ENCODE assay signal across 8 cellular contexts in the genomic region with DNA sequence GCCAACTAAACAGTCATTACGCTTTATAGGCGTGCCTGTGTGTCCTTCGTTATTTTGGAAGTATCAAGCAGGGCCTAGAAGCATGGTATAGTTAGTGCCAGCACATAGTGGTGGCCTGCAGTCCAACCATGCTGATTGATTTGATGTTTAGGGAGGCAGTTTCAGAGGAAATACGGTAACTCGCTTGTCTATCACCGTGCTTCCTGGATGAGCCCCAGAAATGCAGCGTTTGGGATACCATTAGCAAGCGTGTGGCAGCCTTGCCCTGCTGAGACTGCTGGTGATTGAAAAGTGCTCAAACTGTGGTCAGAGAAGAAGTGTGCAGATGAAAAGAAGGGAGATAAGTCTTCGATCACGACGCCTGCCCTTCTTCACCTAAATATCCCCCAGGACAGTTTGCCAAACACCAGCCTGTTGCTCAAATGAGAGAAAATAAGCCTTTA.
DNase-seq lines count a peak whose midpoint lies in the region; ATAC-seq, FAIRE-seq and TF ChIP-seq lines count a peak whose summit lies in the region.

No MANE protein-coding gene starts in this region.

- TF ChIP-seq POLR2A in HepG2 (IDR thresholded peaks at IDR 0.05; ENCODE audit: insufficient read depth in 1 of 2, low read depth in 2 of 2, low read length in 2 of 2): no peak
- TF ChIP-seq POLR2A in thyroid gland (IDR thresholded peaks at IDR 0.05): no peak
- TF ChIP-seq POLR2A in H54 (IDR thresholded peaks at IDR 0.05; ENCODE audit: low read depth, low read length): no peak

- H3K4me3 ChIP-seq in bronchial epithelial cell (ENCODE audit: low read depth, low read length): no peak overlapping the region
- peak overlapping the region; percentile 26 to 63 (median 31) for H3K4me3 ChIP-seq in HepG2 (replicated peaks in 1 of 3; ENCODE audit: insufficient read depth in 1 of 3, low read depth in 2 of 3, low read length in 3 of 3)
- peak overlapping the region in 1 of 3 donors; percentile 18 for H3K4me3 ChIP-seq in thyroid gland (replicated peaks in 1 of 3)

- TF ChIP-seq EP300 in HepG2 (IDR thresholded peaks at IDR 0.05; ENCODE audit: low read depth in 2 of 2, low read length in 2 of 2) (no peak), HepG2 (CRISPR knock-in tag; IDR thresholded peaks at IDR 0.05; ENCODE audit: borderline replicate concordance) (no peak)

- CTCF ChIA-PET in HepG2 (lab: Yijun Ruan, JAX; ENCODE audit: low intra/inter-chr PET ratio, low total read pairs): no interaction called here

- H2AFZ ChIP-seq in HepG2 (ENCODE audit: low read length): peak overlapping the region; percentile 33

- TF ChIP-seq CTCF in bronchial epithelial cell (IDR thresholded peaks at IDR 0.05; ENCODE audit: insufficient read depth, low read length, severe bottlenecking) (no peak), HepG2 (CRISPR knock-in tag; IDR thresholded peaks at IDR 0.05) (0 out of 2 replicates have a peak, but pooled peaks have one; percentile 1), thyroid gland (IDR thresholded peaks at IDR 0.05) (no peak)

- ATAC-seq in GM21390 (IDR thresholded peaks at IDR 0.05; ENCODE audit: unreplicated experiment) (peak; percentile 49), HepG2 (peak; percentile 84), GM21576 (IDR thresholded peaks at IDR 0.05; ENCODE audit: unreplicated experiment) (no peak)

- no peaks in the 10 kb centered on the region for H3K36me3 ChIP-seq in bronchial epithelial cell (ENCODE audit: control insufficient read depth, insufficient read depth, low read length)
- H3K36me3 ChIP-seq in HepG2 (replicated peaks in 1 of 2; ENCODE audit: control insufficient read depth in 1 of 2, insufficient read depth in 2 of 2, low read length in 2 of 2): no peaks in the 10 kb centered on the region
- no peaks in the 10 kb centered on the region for H3K36me3 ChIP-seq in thyroid gland

- H3K27ac ChIP-seq in HepG2 (ENCODE audit: extremely low read length, insufficient read depth, low read length): no peak overlapping the region
- H3K27ac ChIP-seq in thyroid gland: no peak overlapping the region

- intact Hi-C loops in HepG2 (cut with micrococcal nuclease; ENCODE audit: unreplicated experiment): loop anchor here (1.0 to 10.0 kb wide), 3 partner anchors 201 to 891 kb away; no protein-coding TSS in a partner anchor
- intact Hi-C loops in thyroid gland (cut with DNase I): loop anchor here (10.0 kb wide), 1 partner anchor 201 kb away; no protein-coding TSS in a partner anchor

- in situ Hi-C loops in HepG2 (cut with HindIII; ENCODE audit: extremely low pct_ligation_motif_present, low pct_unique_long_range_greater_than_20kb): loop anchor here (10.0 to 25.0 kb wide), 2 partner anchors 319 to 894 kb away; a partner anchor contains a TSS

- H3K4me2 ChIP-seq in HepG2 (ENCODE audit: low read depth, low read length): peak overlapping the region; percentile 89

- POLR2A ChIA-PET in HepG2 (lab: Yijun Ruan, JAX): no interaction called here

- FAIRE-seq in bronchial epithelial cell (lab: Jason Lieb, UNC): peak; percentile 95
- FAIRE-seq in HepG2 (lab: Jason Lieb, UNC): peak; percentile 71
- no peak for FAIRE-seq in H54 (lab: Jason Lieb, UNC)

- TF ChIP-seq RAD21 in HepG2 (CRISPR knock-in tag; IDR thresholded peaks at IDR 0.05): no peak

- BruUV-seq in HepG2 (replicated peaks; lab: Mats Ljungman, UMichigan): no TSS peak

- H3K79me2 ChIP-seq in HepG2 (ENCODE audit: insufficient read depth, low read length): no peaks in the 10 kb centered on the region

- H3K4me1 ChIP-seq in HepG2 (ENCODE audit: insufficient read depth, low read length) (peaks cover 41% of the 10 kb centered on the region), thyroid gland (peaks cover 7 to 18% of the 10 kb centered on the region in 2 donors)

- H3K9ac ChIP-seq in HepG2 (ENCODE audit: insufficient read depth, low read depth, low read length): no peak overlapping the region

- DNase-seq in C1 segment of cervical spinal cord (lab: John Stamatoyannopoulos, UW) (peak in 8 of 14 donors; percentile 2 to 33 (median 12)), NCI-H69 (lab: John Stamatoyannopoulos, UW) (peak; percentile 39), bronchial epithelial cell (ENCODE audit: low read depth) (peak; percentile 62), HepG2 (ENCODE audit: low spot score) (peak; percentile 36), thyroid gland (peak; percentile 43 to 60), H54 (ENCODE audit: insufficient read length, low spot score) (no peak)

- WGBS in HepG2 (ENCODE audit: low lambda C conversion rate): 1% methylated on average over 8 of the region's 11 CpGs
- 9 to 11% methylated on average over 11 of the region's 11 CpGs for WGBS in thyroid gland, 2 donors

- no peaks in the 10 kb centered on the region for H3K27me3 ChIP-seq in bronchial epithelial cell (ENCODE audit: control insufficient read depth, insufficient read depth, low read length)
- H3K27me3 ChIP-seq in HepG2 (ENCODE audit: control insufficient read depth in 1 of 2, insufficient read depth in 2 of 2, low read length in 2 of 2): peaks cover 0 to 10% of the 10 kb centered on the region in 2 experiments; a peak in 3 of 5 replicates
- no peaks in the 10 kb centered on the region for H3K27me3 ChIP-seq in thyroid gland

- H4K20me1 ChIP-seq in HepG2 (ENCODE audit: insufficient read depth, low read length): no peaks in the 10 kb centered on the region

- H3K9me3 ChIP-seq in HepG2 (ENCODE audit: low read length) (no peaks in the 10 kb centered on the region), thyroid gland (no peaks in the 10 kb centered on the region)

TF ChIP-seq in HepG2, 621 proteins besides CTCF, POLR2A, EP300 and RAD21 (continues in another document):
- TF ChIP-seq TP53 (CRISPR knock-in tag; conservative IDR thresholded peaks at IDR 0.05): no peak
- TF ChIP-seq HIVEP1 (CRISPR knock-in tag; IDR thresholded peaks at IDR 0.05): no peak
- TF ChIP-seq CBX5 (CRISPR knock-in tag; IDR thresholded peaks at IDR 0.05; ENCODE audit: borderline replicate concordance): 0 out of 2 replicates have a peak, but pooled peaks have one; percentile 33
- TF ChIP-seq, protein P1, sequence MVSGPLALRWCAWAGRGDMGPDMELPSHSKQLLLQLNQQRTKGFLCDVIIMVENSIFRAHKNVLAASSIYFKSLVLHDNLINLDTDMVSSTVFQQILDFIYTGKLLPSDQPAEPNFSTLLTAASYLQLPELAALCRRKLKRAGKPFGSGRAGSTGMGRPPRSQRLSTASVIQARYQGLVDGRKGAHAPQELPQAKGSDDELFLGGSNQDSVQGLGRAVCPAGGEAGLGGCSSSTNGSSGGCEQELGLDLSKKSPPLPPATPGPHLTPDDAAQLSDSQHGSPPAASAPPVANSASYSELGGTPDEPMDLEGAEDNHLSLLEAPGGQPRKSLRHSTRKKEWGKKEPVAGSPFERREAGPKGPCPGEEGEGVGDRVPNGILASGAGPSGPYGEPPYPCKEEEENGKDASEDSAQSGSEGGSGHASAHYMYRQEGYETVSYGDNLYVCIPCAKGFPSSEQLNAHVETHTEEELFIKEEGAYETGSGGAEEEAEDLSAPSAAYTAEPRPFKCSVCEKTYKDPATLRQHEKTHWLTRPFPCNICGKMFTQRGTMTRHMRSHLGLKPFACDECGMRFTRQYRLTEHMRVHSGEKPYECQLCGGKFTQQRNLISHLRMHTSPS (CRISPR knock-in tag; IDR thresholded peaks at IDR 0.05; ENCODE audit: low read depth): no peak
- TF ChIP-seq, protein P2, sequence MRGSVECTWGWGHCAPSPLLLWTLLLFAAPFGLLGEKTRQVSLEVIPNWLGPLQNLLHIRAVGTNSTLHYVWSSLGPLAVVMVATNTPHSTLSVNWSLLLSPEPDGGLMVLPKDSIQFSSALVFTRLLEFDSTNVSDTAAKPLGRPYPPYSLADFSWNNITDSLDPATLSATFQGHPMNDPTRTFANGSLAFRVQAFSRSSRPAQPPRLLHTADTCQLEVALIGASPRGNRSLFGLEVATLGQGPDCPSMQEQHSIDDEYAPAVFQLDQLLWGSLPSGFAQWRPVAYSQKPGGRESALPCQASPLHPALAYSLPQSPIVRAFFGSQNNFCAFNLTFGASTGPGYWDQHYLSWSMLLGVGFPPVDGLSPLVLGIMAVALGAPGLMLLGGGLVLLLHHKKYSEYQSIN (CRISPR knock-in tag; IDR thresholded peaks at IDR 0.05; ENCODE audit: borderline replicate concordance): no peak
- no peak for TF ChIP-seq TAF1 (CRISPR knock-in tag; IDR thresholded peaks at IDR 0.05)
- no peak for TF ChIP-seq ZMYM2 (CRISPR knock-in tag; IDR thresholded peaks at IDR 0.05)
- no peak for TF ChIP-seq ZNF788 (CRISPR knock-in tag; IDR thresholded peaks at IDR 0.05; ENCODE audit: borderline replicate concordance)
- TF ChIP-seq ZBTB38 (CRISPR knock-in tag; IDR thresholded peaks at IDR 0.05): no peak
- TF ChIP-seq KLF11 (CRISPR knock-in tag; IDR thresholded peaks at IDR 0.05): no peak
- TF ChIP-seq CEBPG (CRISPR knock-in tag; IDR thresholded peaks at IDR 0.05): no peak
- TF ChIP-seq CCDC6 (CRISPR knock-in tag; IDR thresholded peaks at IDR 0.05): no peak
- TF ChIP-seq DMAP1 (CRISPR knock-in tag; IDR thresholded peaks at IDR 0.05): no peak
- TF ChIP-seq, protein P3, sequence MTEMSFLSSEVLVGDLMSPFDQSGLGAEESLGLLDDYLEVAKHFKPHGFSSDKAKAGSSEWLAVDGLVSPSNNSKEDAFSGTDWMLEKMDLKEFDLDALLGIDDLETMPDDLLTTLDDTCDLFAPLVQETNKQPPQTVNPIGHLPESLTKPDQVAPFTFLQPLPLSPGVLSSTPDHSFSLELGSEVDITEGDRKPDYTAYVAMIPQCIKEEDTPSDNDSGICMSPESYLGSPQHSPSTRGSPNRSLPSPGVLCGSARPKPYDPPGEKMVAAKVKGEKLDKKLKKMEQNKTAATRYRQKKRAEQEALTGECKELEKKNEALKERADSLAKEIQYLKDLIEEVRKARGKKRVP (CRISPR knock-in tag; IDR thresholded peaks at IDR 0.05): no peak
- TF ChIP-seq ZSCAN20 (CRISPR knock-in tag; IDR thresholded peaks at IDR 0.05; ENCODE audit: borderline replicate concordance): no peak
- no peak for TF ChIP-seq ZNF776 (CRISPR knock-in tag; IDR thresholded peaks at IDR 0.05)
- no peak for TF ChIP-seq ZNF484 (CRISPR knock-in tag; IDR thresholded peaks at IDR 0.05; ENCODE audit: borderline replicate concordance, low read depth)
- no peak for TF ChIP-seq ZNF296 (CRISPR knock-in tag; conservative IDR thresholded peaks at IDR 0.05)
- no peak for TF ChIP-seq ZNF773 (CRISPR knock-in tag; IDR thresholded peaks at IDR 0.05; ENCODE audit: borderline replicate concordance)
- TF ChIP-seq SAP130 (CRISPR knock-in tag; IDR thresholded peaks at IDR 0.05; ENCODE audit: low read depth): peak; percentile 52; the same call in 1 of the 2 replicates
